Comparison of ENCODE assay signal across 8 cellular contexts in the genomic region with DNA sequence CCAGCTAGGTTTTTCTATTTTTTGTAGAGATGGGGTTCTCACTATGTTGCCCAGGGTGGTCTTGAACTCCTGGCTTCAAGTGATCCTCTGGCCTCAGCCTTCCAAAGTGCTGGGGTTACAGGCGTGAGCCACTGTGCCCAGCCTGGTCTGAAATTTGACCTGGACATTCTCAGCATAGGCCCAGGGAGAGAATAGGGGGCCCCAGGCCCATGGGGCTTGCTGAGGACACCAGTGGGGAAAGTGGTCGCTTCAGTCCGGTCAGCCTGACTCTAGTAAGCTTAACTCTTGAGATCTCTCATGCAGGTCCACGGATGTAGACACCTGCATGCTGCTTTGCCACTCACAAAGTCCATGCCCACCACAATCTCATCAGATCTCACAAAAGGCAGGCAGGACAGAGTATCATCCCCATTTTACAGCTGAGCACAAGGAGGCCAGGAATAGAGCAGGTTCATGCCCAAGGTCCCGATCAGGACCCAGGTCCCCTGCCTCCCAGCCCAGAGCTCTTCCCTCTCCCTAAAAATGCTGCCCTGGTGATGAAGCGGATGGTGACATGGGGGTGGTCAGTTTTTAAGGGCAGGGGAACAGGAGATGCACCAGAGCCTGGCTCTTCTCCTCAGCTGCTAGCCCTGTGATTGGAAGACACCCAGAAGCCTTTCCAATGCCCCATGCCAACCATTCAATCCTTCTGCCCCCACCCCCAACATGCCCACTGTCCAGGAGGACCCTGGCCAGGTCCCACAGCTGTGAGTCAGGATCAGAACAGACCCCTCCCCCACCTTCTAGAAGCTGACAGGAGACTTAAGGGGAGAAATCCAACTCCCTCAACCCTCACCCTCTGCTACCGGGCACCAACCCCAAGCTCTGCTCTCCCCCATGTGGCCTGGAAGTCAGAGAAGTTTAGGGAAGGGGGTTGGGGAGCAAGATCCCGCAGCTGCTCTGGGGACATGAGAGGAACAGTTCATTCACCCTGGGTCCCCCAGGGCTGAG. TPM values are rescaled to one million over a fixed set of nuclear protein-coding genes. Genes with fewer than 3 reads are reported as not detected.
DNase-seq lines count a peak whose midpoint lies in the region; ATAC-seq and TF ChIP-seq lines count a peak whose summit lies in the region.

No MANE protein-coding gene starts in this region.

- H3K79me2 ChIP-seq in DOHH2 (ENCODE audit: control insufficient read depth, low read length): no peaks in the 10 kb centered on the region

- TF ChIP-seq CTCF in DOHH2 (IDR thresholded peaks at IDR 0.05; ENCODE audit: low read depth, low read length, poor library complexity, severe bottlenecking) (no peak), Panc1 (IDR thresholded peaks at IDR 0.05) (no peak), esophagus muscularis mucosa (IDR thresholded peaks at IDR 0.05) (no peak), ovary (IDR thresholded peaks at IDR 0.05) (no peak)

- intact Hi-C loops in Panc1 (cut with micrococcal nuclease; ENCODE audit: unreplicated experiment) (no loop called here), esophagus muscularis mucosa (cut with DNase I) (no loop called here), ovary (cut with DNase I) (no loop called here)

- H4K20me1 ChIP-seq in DOHH2 (ENCODE audit: control insufficient read depth, insufficient read depth, low read depth, low read length): no peaks in the 10 kb centered on the region

- H3K9me2 ChIP-seq in DOHH2 (replicated peaks; ENCODE audit: control insufficient read depth, low read length): no peaks in the 10 kb centered on the region

- peak overlapping the region; percentile 66 for H3K4me2 ChIP-seq in DOHH2 (ENCODE audit: low read length)

- DNase-seq in Panc1 (ENCODE audit: low read depth, low spot score): no peak
- DNase-seq in esophagus muscularis mucosa (ENCODE audit: extremely low spot score): no peak
- peak in 1 of 5 donors; percentile 41 for DNase-seq in ovary
- DNase-seq in NCI-H1105 treated with DMSO at 0.1 percent for 48 hours (lab: John Stamatoyannopoulos, UW): no peak
- DNase-seq in NCI-H1092 (lab: John Stamatoyannopoulos, UW): no peak

- H3K27ac ChIP-seq in DOHH2 (ENCODE audit: low read depth, low read length) (no peak overlapping the region), Panc1 (ENCODE audit: low read length) (peak overlapping the region; percentile 85), esophagus muscularis mucosa (replicated peaks in 1 of 4) (peak overlapping the region; percentile 93 to 97 (median 95)), ovary (peak overlapping the region; percentile 44 to 65)

- no peaks in the 10 kb centered on the region for H3K36me3 ChIP-seq in DOHH2 (ENCODE audit: control insufficient read depth, low read length)
- no peaks in the 10 kb centered on the region; the same call in 1 of the 2 replicates for H3K36me3 ChIP-seq in Panc1 (ENCODE audit: control insufficient read depth, insufficient read depth, low read length)
- H3K36me3 ChIP-seq in esophagus muscularis mucosa: peaks cover 0 to 7% (median 6%) of the 10 kb centered on the region in 4 donors
- H3K36me3 ChIP-seq in ovary: no peaks in the 10 kb centered on the region

- H3K4me3 ChIP-seq in DOHH2 (ENCODE audit: low read length) (peak overlapping the region; percentile 63; the same call in 1 of the 2 replicates), Panc1 (ENCODE audit: low read depth in 2 of 2, low read length in 2 of 2) (peak overlapping the region; percentile 60 to 65), esophagus muscularis mucosa (peak overlapping the region; percentile 70 to 86 (median 72)), ovary (peak overlapping the region; percentile 64)

- peaks cover 22% of the 10 kb centered on the region for H3K27me3 ChIP-seq in DOHH2 (ENCODE audit: control insufficient read depth, low read length)
- no peaks in the 10 kb centered on the region for H3K27me3 ChIP-seq in Panc1 (ENCODE audit: control insufficient read depth, insufficient read depth, low read length)
- H3K27me3 ChIP-seq in esophagus muscularis mucosa: no peaks in the 10 kb centered on the region
- H3K27me3 ChIP-seq in ovary: no peaks in the 10 kb centered on the region

- no peaks in the 10 kb centered on the region for H3F3A ChIP-seq in DOHH2 (ENCODE audit: control insufficient read depth, insufficient read depth)

- WGBS in esophagus muscularis mucosa: 50% methylated on average over 8 of the region's 8 CpGs
- 40 to 50% (median 49%) methylated on average over 8 of the region's 8 CpGs for WGBS in ovary, 3 donors

- no peak for ATAC-seq in Panc1
- ATAC-seq in HG03039 (IDR thresholded peaks at IDR 0.05; ENCODE audit: unreplicated experiment): no peak
- ATAC-seq in GM19452 (IDR thresholded peaks at IDR 0.05; ENCODE audit: unreplicated experiment): no peak

- in situ Hi-C loops in Panc1 (cut with HindIII; ENCODE audit: low pct_unique_long_range_greater_than_20kb, low sequenced_read_pairs): no loop called here

- POLR2A ChIA-PET in Panc1 (lab: Charles Lee): no interaction called here

- CTCF ChIA-PET in Panc1 (lab: Charles Lee): no interaction called here

- H3K9me3 ChIP-seq in DOHH2 (ENCODE audit: control insufficient read depth, insufficient read depth, low read length) (no peaks in the 10 kb centered on the region), Panc1 (ENCODE audit: control insufficient read depth, insufficient read depth, low read depth, low read length) (no peaks in the 10 kb centered on the region), esophagus muscularis mucosa (no peaks in the 10 kb centered on the region), ovary (no peaks in the 10 kb centered on the region)

- TF ChIP-seq EP300 in esophagus muscularis mucosa (IDR thresholded peaks at IDR 0.05): no peak
- TF ChIP-seq EP300 in ovary (IDR thresholded peaks at IDR 0.05): no peak

- H3K4me1 ChIP-seq in DOHH2 (ENCODE audit: control insufficient read depth, low read length) (peaks cover 35% of the 10 kb centered on the region), Panc1 (ENCODE audit: control insufficient read depth, insufficient read depth, low read length) (peaks cover 50% of the 10 kb centered on the region), esophagus muscularis mucosa (peaks cover 64 to 74% (median 70%) of the 10 kb centered on the region in 4 donors), ovary (ENCODE audit: insufficient read depth) (peaks cover 28% of the 10 kb centered on the region)

- TF ChIP-seq POLR2A in esophagus muscularis mucosa (IDR thresholded peaks at IDR 0.05; ENCODE audit: low read depth) (no peak), ovary (IDR thresholded peaks at IDR 0.05) (no peak)

- BruUV-seq in Panc1 (replicated peaks; lab: Mats Ljungman, UMichigan): no TSS peak

RNA-seq across cellular contexts. Expression of gene FHL3, which starts 1.8 kb away (rescaled TPM):
- total RNA-seq in Panc1 (2021; ENCODE audit: unreplicated experiment): 23.4 TPM
- polyA plus RNA-seq in Panc1 (2012; ENCODE audit: insufficient read length): 29.7 TPM
- total RNA-seq in esophagus muscularis mucosa: 10 to 100 TPM; 38.3 to 76.9 (median 52.9) TPM
- total RNA-seq in ovary: 10 to 100 TPM; 19.4 to 63.3 (median 40.4) TPM
- polyA plus RNA-seq in ovary: 10 to 100 TPM; 13.9 to 28.8 TPM

RNA-seq across cellular contexts. Expression of gene UTP11, which starts 9.0 kb away (rescaled TPM):
- total RNA-seq in Panc1 (2021; ENCODE audit: unreplicated experiment) (53.8 TPM), esophagus muscularis mucosa (10 to 100 TPM; 39.7 to 55.8 (median 42.4) TPM), ovary (10 to 100 TPM; 17.4 to 38.5 (median 29.7) TPM)
- polyA plus RNA-seq in Panc1 (2012; ENCODE audit: insufficient read length): 28.6 TPM
- polyA plus RNA-seq in ovary: 10 to 100 TPM; 20.9 to 35.1 TPM

RNA-seq across cellular contexts. Expression of gene SF3A3, which starts 13.7 kb away (rescaled TPM):
- 85.8 TPM for total RNA-seq in Panc1 (2021; ENCODE audit: unreplicated experiment)
- polyA plus RNA-seq in Panc1 (2012; ENCODE audit: insufficient read length): 94.1 TPM
- total RNA-seq in esophagus muscularis mucosa: 10 to 100 TPM; 38.2 to 42.4 (median 40.6) TPM
- 10 to 100 TPM; 29.0 to 62.5 (median 44.3) TPM for total RNA-seq in ovary
- polyA plus RNA-seq in ovary: 100 to 1,000 TPM in 1 of 2 donors, 10 to 100 TPM in 1; 27.4 to 110 TPM

RNA-seq across cellular contexts. Expression of gene POU3F1, which starts 43.0 kb away (rescaled TPM):
- total RNA-seq in Panc1 (2021; ENCODE audit: unreplicated experiment): 0.08 TPM
- not detected for polyA plus RNA-seq in Panc1 (2012; ENCODE audit: insufficient read length)
- 1 to 10 TPM in 1 of 4 donors, under 1 TPM in 2, not detected in 1; 0.29 to 1.3 (median 0.33) TPM for total RNA-seq in esophagus muscularis mucosa
- total RNA-seq in ovary: under 1 TPM in 4 of 7 donors, not detected in 3; 0.10 to 0.53 (median 0.33) TPM
- polyA plus RNA-seq in ovary: under 1 TPM in 1 of 2 donors, not detected in 1; 0.04 TPM

RNA-seq across cellular contexts. Expression of gene INPP5B, which starts 56.7 kb away (rescaled TPM):
- total RNA-seq in Panc1 (2021; ENCODE audit: unreplicated experiment) (17.7 TPM), esophagus muscularis mucosa (10 to 100 TPM; 31.1 to 38.9 (median 36.8) TPM), ovary (10 to 100 TPM; 23.2 to 68.5 (median 33.7) TPM)
- polyA plus RNA-seq in Panc1 (2012; ENCODE audit: insufficient read length): 11.5 TPM
- 10 to 100 TPM; 23.2 to 30.3 TPM for polyA plus RNA-seq in ovary
